In the genomic region with DNA sequence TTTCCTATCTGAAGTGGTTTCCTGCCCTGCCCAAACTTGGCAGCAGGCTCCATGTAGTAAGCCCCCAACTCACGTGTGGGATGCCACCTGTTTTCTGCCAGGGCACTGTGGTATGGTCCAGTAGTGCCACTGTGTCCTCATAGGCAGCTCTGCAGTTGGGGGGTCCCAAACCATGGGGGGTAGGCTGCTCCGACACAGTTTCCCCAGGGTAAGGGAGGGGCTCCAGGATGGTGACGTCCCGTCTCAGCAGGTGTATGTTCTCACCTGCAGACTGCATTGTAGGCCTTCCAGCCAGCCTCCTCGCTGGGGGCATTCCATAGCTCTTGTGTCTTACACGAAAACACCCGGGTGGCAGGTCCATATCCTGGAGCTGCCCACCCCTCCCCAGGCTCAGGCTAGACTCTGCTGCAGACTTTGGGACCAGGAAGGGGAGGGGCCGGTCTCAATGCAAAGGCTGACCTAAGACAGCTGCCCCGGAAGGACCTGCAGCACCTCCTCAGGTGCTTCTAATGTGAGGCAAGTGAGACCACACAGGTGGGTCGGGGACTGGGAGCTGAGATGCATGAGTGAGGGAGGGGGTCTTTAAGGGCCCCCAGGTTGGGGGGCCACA, we compare ENCODE assay signal across 15 cellular contexts.
DNase-seq lines count a peak whose midpoint lies in the region; ATAC-seq and TF ChIP-seq lines count a peak whose summit lies in the region.
"Had no signal": no experiment of that assay in that cellular context is flagged by ENCODE, and none has a peak within 500 bp of the region (broad histone marks: within the 10 kb centered on the region; RNA-seq: fewer than 3 reads in every experiment).

No MANE protein-coding gene starts in this region.

- TF ChIP-seq POLR2A in spleen (IDR thresholded peaks at IDR 0.05) = no peak

- no peak overlapping the region for H4K91ac ChIP-seq in mesenchymal stem cell (ENCODE audit: low read length)

- H2BK120ac ChIP-seq in mesenchymal stem cell (ENCODE audit: low read depth, low read length) = no peak overlapping the region

- no peak overlapping the region for H3K4me2 ChIP-seq in mesenchymal stem cell (ENCODE audit: low read length, poor library complexity, severe bottlenecking)
- H3K4me2 ChIP-seq: BLaER1 had no signal

- H3K36me3 ChIP-seq in mesenchymal stem cell (ENCODE audit: control insufficient read depth in 1 of 2, insufficient read depth in 2 of 2, low read depth in 1 of 2, low read length in 2 of 2) (no peaks in the 10 kb centered on the region), spleen (no peaks in the 10 kb centered on the region)
- H3K36me3 ChIP-seq: BLaER1, HAP-1 had no signal

- no peak overlapping the region for H3K4me3 Mint-ChIP-seq in stimulated activated naive CD8-positive, alpha-beta T cell treated with anti-CD3 and anti-CD28 coated beads, Interleukin-15, amount 100 ng/mL, for 72 hours
- H3K4me3 Mint-ChIP-seq in osteocyte (ENCODE audit: unreplicated experiment) = no peak overlapping the region
- H3K4me3 Mint-ChIP-seq: CD14-positive monocyte; CD4-positive, alpha-beta memory T cell had no signal

- H3K9ac ChIP-seq in mesenchymal stem cell (ENCODE audit: low read length) = no peak overlapping the region
- H3K9ac ChIP-seq: BLaER1 had no signal

- no peak overlapping the region for H3K27ac Mint-ChIP-seq in stimulated activated naive CD8-positive, alpha-beta T cell treated with anti-CD3 and anti-CD28 coated beads, Interleukin-15, amount 100 ng/mL, for 72 hours
- H3K27ac Mint-ChIP-seq in osteocyte (ENCODE audit: unreplicated experiment) = no peak overlapping the region
- H3K27ac Mint-ChIP-seq: CD14-positive monocyte; CD4-positive, alpha-beta memory T cell had no signal

- H3K4me1 ChIP-seq in mesenchymal stem cell (ENCODE audit: control insufficient read depth, insufficient read depth, low read depth, low read length) (no peaks in the 10 kb centered on the region), spleen (no peaks in the 10 kb centered on the region)
- H3K4me1 ChIP-seq: BLaER1, HAP-1 had no signal

- no peaks in the 10 kb centered on the region for H3K4me1 Mint-ChIP-seq in stimulated activated naive CD8-positive, alpha-beta T cell treated with anti-CD3 and anti-CD28 coated beads, Interleukin-15, amount 100 ng/mL, for 72 hours
- H3K4me1 Mint-ChIP-seq in osteocyte (ENCODE audit: unreplicated experiment) = no peaks in the 10 kb centered on the region
- H3K4me1 Mint-ChIP-seq: CD14-positive monocyte; CD4-positive, alpha-beta memory T cell had no signal

- intact Hi-C loops in spleen (cut with DNase I; ENCODE audit: low total_unique reads) = no loop called here
- intact Hi-C loops in sciatic nerve (cut with DNase I) = no loop called here

- H4K8ac ChIP-seq in mesenchymal stem cell (ENCODE audit: low read length) = peak overlapping the region; percentile 4

- ATAC-seq in stimulated activated naive CD8-positive, alpha-beta T cell treated with anti-CD3 and anti-CD28 coated beads, Interleukin-15, amount 100 ng/mL, for 72 hours = peak; percentile 37
- no peak for ATAC-seq in stimulated activated naive CD8-positive, alpha-beta T cell treated with anti-CD3 and anti-CD28 coated beads, Interleukin-15, Interleukin-2, amounts not matched to agents 100 U/mL and 50 U/mL, for 24 hours
- no peak for ATAC-seq in sciatic nerve

- no peak overlapping the region for H2BK5ac ChIP-seq in mesenchymal stem cell (ENCODE audit: low read depth, low read length, poor library complexity, severe bottlenecking)

- TF ChIP-seq CTCF in osteocyte (IDR thresholded peaks at IDR 0.05) (no peak), spleen (IDR thresholded peaks at IDR 0.05 in 8 of 11, conservative IDR thresholded peaks at IDR 0.05 in 3 of 11) (no peak)

- H3K18ac ChIP-seq in mesenchymal stem cell (ENCODE audit: low read depth in 1 of 2, low read length in 2 of 2) = no peak overlapping the region

- no peak overlapping the region for H3K4me3 ChIP-seq in mesenchymal stem cell (ENCODE audit: insufficient read depth in 1 of 2, low read depth in 1 of 2, low read length in 2 of 2)
- H3K4me3 ChIP-seq in spleen = no peak overlapping the region
- H3K4me3 ChIP-seq: BLaER1, HAP-1 had no signal

- peaks cover 0 to 13% of the 10 kb centered on the region in 2 experiments for H3K27me3 ChIP-seq in mesenchymal stem cell (ENCODE audit: control insufficient read depth in 1 of 2, insufficient read depth in 1 of 2, low read length in 2 of 2)
- H3K27me3 ChIP-seq in spleen (replicated peaks in 1 of 7) = peaks cover 0 to 3% (median 0%) of the 10 kb centered on the region in 7 donors
- H3K27me3 ChIP-seq: BLaER1 had no signal

- no peaks in the 10 kb centered on the region for H3K36me3 Mint-ChIP-seq in osteocyte (ENCODE audit: unreplicated experiment)
- H3K36me3 Mint-ChIP-seq: CD14-positive monocyte; CD4-positive, alpha-beta memory T cell had no signal

- no peak overlapping the region for H2AFZ ChIP-seq in mesenchymal stem cell (ENCODE audit: low read depth, low read length)

- no peak overlapping the region for H2AK5ac ChIP-seq in mesenchymal stem cell (ENCODE audit: low read length, severe bottlenecking)

- no peak for DNase-seq in stimulated activated naive CD8-positive, alpha-beta T cell treated with anti-CD3 and anti-CD28 coated beads, Interleukin-15, amount 100 ng/mL, for 72 hours
- DNase-seq in stimulated activated naive CD8-positive, alpha-beta T cell treated with anti-CD3 and anti-CD28 coated beads, Interleukin-15, Interleukin-2, amounts not matched to agents 100 U/mL and 50 U/mL, for 24 hours = no peak
- DNase-seq in mesenchymal stem cell (no peak), osteocyte (ENCODE audit: extremely low spot score, unreplicated experiment) (peak; percentile 69), HPDE6-E6E7 (ENCODE audit: extremely low spot score) (no peak), spleen (no peak), sciatic nerve (ENCODE audit: low spot score) (no peak)
- DNase-seq: 8988T; CD4-positive, alpha-beta memory T cell; DMS153; DMS79; GDM1 had no signal

- no peak overlapping the region for H2BK15ac ChIP-seq in mesenchymal stem cell (ENCODE audit: low read depth, poor library complexity, severe bottlenecking)

- no peaks in the 10 kb centered on the region for H3K79me1 ChIP-seq in mesenchymal stem cell (replicated peaks; ENCODE audit: low read length, poor library complexity, severe bottlenecking)

- no peak overlapping the region for H3K23ac ChIP-seq in mesenchymal stem cell (ENCODE audit: low read length in 2 of 2)

- H3K4ac ChIP-seq in mesenchymal stem cell (ENCODE audit: low read depth in 1 of 2, low read length in 2 of 2) = no peak overlapping the region

- 82% methylated on average over 10 of the region's 10 CpGs for WGBS in mesenchymal stem cell
- WGBS in spleen, 5 donors = 69 to 76% (median 74%) methylated on average over 7 to 10 of the region's 10 CpGs

- no peak overlapping the region for H2BK12ac ChIP-seq in mesenchymal stem cell (ENCODE audit: low read length in 2 of 2)

- no peak overlapping the region for H3K14ac ChIP-seq in mesenchymal stem cell (ENCODE audit: low read length in 2 of 2)

- no peaks in the 10 kb centered on the region for H3K9me3 Mint-ChIP-seq in stimulated activated naive CD8-positive, alpha-beta T cell treated with anti-CD3 and anti-CD28 coated beads, Interleukin-15, amount 100 ng/mL, for 72 hours
- peaks cover 4% of the 10 kb centered on the region for H3K9me3 Mint-ChIP-seq in osteocyte (ENCODE audit: unreplicated experiment)
- H3K9me3 Mint-ChIP-seq: CD4-positive, alpha-beta memory T cell had no signal

- H3K9me3 ChIP-seq in mesenchymal stem cell (ENCODE audit: control insufficient read depth, low read length) (no peaks in the 10 kb centered on the region), spleen (no peaks in the 10 kb centered on the region)
- H3K9me3 ChIP-seq: BLaER1, HAP-1 had no signal

- H3K27me3 Mint-ChIP-seq in stimulated activated naive CD8-positive, alpha-beta T cell treated with anti-CD3 and anti-CD28 coated beads, Interleukin-15, amount 100 ng/mL, for 72 hours = peaks cover 1% of the 10 kb centered on the region
- H3K27me3 Mint-ChIP-seq in osteocyte (ENCODE audit: unreplicated experiment) = no peaks in the 10 kb centered on the region

- H3K27ac ChIP-seq in mesenchymal stem cell (ENCODE audit: low read length, poor library complexity, severe bottlenecking) (no peak overlapping the region), spleen (no peak overlapping the region)
- H3K27ac ChIP-seq: BLaER1 had no signal
